ENCODE assay signal across 20 cellular contexts in the genomic region with DNA sequence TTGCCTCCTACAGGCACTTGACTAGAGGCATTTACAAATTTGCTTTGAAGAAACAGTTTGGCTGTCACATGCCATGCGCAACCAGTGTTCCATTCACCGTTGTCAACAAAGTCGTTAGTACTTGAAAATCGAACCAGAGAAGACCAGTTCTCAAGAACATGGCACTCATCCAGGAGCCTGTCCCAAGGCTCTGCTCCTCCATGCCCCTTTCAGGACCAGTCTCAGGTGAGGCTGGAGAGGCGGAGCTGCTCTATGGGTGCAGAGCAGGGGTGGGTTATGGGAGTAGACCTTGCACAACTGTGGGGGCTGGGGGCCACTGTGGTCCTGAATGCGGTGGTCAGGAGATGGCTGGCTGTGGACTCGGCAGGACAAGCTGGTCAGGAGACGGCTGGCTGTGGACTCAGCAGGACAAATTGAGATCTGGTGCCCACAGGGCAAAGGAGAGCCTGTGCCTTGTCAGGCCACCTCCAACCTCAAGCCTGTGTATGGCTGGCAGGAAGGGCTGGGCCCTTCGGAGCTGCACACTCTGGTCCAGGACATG.
"Had no signal": no experiment of that assay in that cellular context is flagged by ENCODE, and none has a peak within 500 bp of the region (broad histone marks: within the 10 kb centered on the region; RNA-seq: fewer than 3 reads in every experiment).

No MANE protein-coding gene starts in this region.

- DNase-seq: dermis blood vessel endothelial cell; effector CD4-positive, alpha-beta T cell; heart left ventricle; hippocampal formation; kidney glomerular epithelial cell; mesendoderm; naive B cell; psoas muscle; spleen; stimulated activated CD4-positive, alpha-beta T cell treated with anti-CD3 and anti-CD28 coated beads, Interleukin-15, amount 100 ng/mL, for 24 hours; stimulated activated CD4-positive, alpha-beta T cell treated with anti-CD3 and anti-CD28 coated beads, Interleukin-1b, Interleukin-23, amount 100 ng/mL, for 48 hours; stimulated activated CD4-positive, alpha-beta T cell treated with anti-CD3 and anti-CD28 coated beads, Interleukin-4, amount 100 ng/mL, for 24 hours; upper lobe of right lung had no signal

- H3K27ac ChIP-seq: heart left ventricle, parathyroid adenoma, psoas muscle, spleen, tibial nerve, upper lobe of right lung, vagina had no signal

- H3K36me3 Mint-ChIP-seq: naive B cell; stimulated activated memory B cell treated with anti-CD40 and anti-IgM and Interleukin-4, amounts not matched to agents 10 μg/mL and 1 μg/mL and 100 μg/mL, for 72 hours had no signal

- ATAC-seq: psoas muscle; sciatic nerve; stimulated activated memory B cell treated with anti-CD40 and anti-IgM and Interleukin-4, amounts not matched to agents 10 μg/mL and 1 μg/mL and 100 μg/mL, for 72 hours; upper lobe of right lung had no signal

- H3K4me1 Mint-ChIP-seq: nephron had no signal

- H3K9me3 ChIP-seq: psoas muscle, upper lobe of right lung, vagina had no signal

- H3K9me3 Mint-ChIP-seq: nephron; stimulated activated naive CD8-positive, alpha-beta T cell treated with anti-CD3 and anti-CD28 coated beads, Interleukin-15, Interleukin-2, amounts not matched to agents 100 ng/mL and 50 ng/mL, for 24 hours had no signal

- H3K4me1 ChIP-seq: heart left ventricle, parathyroid adenoma, psoas muscle, spleen, tibial nerve, upper lobe of right lung, vagina had no signal

- H3K36me3 ChIP-seq: heart left ventricle, spleen, tibial nerve, upper lobe of right lung, vagina had no signal

- H3K27me3 ChIP-seq: tibial nerve, upper lobe of right lung, vagina had no signal

- H3K4me3 ChIP-seq: heart left ventricle, psoas muscle, spleen, tibial nerve, upper lobe of right lung, vagina had no signal

- H3K27ac Mint-ChIP-seq: nephron; stimulated activated naive CD8-positive, alpha-beta T cell treated with anti-CD3 and anti-CD28 coated beads, Interleukin-15, Interleukin-2, amounts not matched to agents 100 ng/mL and 50 ng/mL, for 24 hours had no signal

- H3K4me3 Mint-ChIP-seq: naive B cell; nephron; stimulated activated memory B cell treated with anti-CD40 and anti-IgM and Interleukin-4, amounts not matched to agents 10 μg/mL and 1 μg/mL and 100 μg/mL, for 72 hours; stimulated activated naive CD8-positive, alpha-beta T cell treated with anti-CD3 and anti-CD28 coated beads, Interleukin-15, Interleukin-2, amounts not matched to agents 100 ng/mL and 50 ng/mL, for 24 hours had no signal
